In genomic region chr5:34833991-34834793, GRCh38 we compare ENCODE assay signal across 1 cellular context.
A peak's percentile ranks its signal among the peaks of the same experiment; 100 is the strongest.
TF ChIP-seq lines count a peak whose summit lies in the region.

No MANE protein-coding gene starts in this region.

TF ChIP-seq in H1, 55 proteins besides CTCF, POLR2A, EP300 and RAD21:
- TF ChIP-seq CBX8 (IDR thresholded peaks at IDR 0.05; ENCODE audit: borderline replicate concordance, low read depth, low read length) (no peak), TEAD4 (IDR thresholded peaks at IDR 0.05; ENCODE audit: low read depth, low read length) (peak; percentile 80), EZH2 (IDR thresholded peaks at IDR 0.05; ENCODE audit: low read depth, low read length, severe bottlenecking) (no peak), POLR2AphosphoS5 (IDR thresholded peaks at IDR 0.05; ENCODE audit: low read depth, low read length) (peak; percentile 16; the same call in 1 of the 2 replicates)
